ENCODE assay signal across 11 cellular contexts in genomic region chr20:63497138-63497945, GRCh38. TPM values are rescaled to one million over a fixed set of nuclear protein-coding genes. Genes with fewer than 3 reads are reported as not detected.
A peak's percentile ranks its signal among the peaks of the same experiment; 100 is the strongest.
DNase-seq lines count a peak whose midpoint lies in the region; ATAC-seq, FAIRE-seq and TF ChIP-seq lines count a peak whose summit lies in the region.
"Had no signal": no experiment of that assay in that cellular context is flagged by ENCODE, and none has a peak within 500 bp of the region (broad histone marks: within the 10 kb centered on the region; RNA-seq: fewer than 3 reads in every experiment).

No MANE protein-coding gene starts in this region.

- peak in 1 of 5 donors; percentile 45 for DNase-seq in CD8-positive, alpha-beta memory T cell
- DNase-seq in PC-9: no peak
- no peak for DNase-seq in cardiac muscle cell (ENCODE audit: low read depth in 1 of 2, low spot score in 1 of 2)
- DNase-seq in stimulated activated naive CD8-positive, alpha-beta T cell treated with anti-CD3 and anti-CD28 coated beads, Interleukin-15, amount 100 ng/mL, for 72 hours: no peak
- no peak for DNase-seq in NCI-H2196 treated with DMSO at 0.1 percent for 48 hours (lab: John Stamatoyannopoulos, UW; ENCODE audit: unreplicated experiment)
- no peak for DNase-seq in activated CD8-positive, alpha-beta T cell treated with anti-CD3 and anti-CD28 coated beads, Interleukin-2, amount 10 ng/mL, durations not matched to agents 7 days and 5 days
- DNase-seq in urothelium cell line (ENCODE audit: low spot score): no peak
- DNase-seq: NCI-H2227 treated with DMSO at 0.1 percent for 48 hours had no signal

- TSS peak; percentile 65 for BruUV-seq in PC-9 (replicated peaks; lab: Mats Ljungman, UMichigan)

- CTCF ChIA-PET in CD8-positive, alpha-beta memory T cell (lab: Charles Lee): interaction anchor here (0.9 to 2.4 kb wide), 16 partner anchors 11 to 582 kb away, joined by 3 to 20 read pairs (median 4); partner anchors contain the start of genes OPRL1, PPDPF, PTK6 and RGS19
- CTCF ChIA-PET in PC-9 (lab: Charles Lee): no interaction called here
- CTCF ChIA-PET in activated CD8-positive, alpha-beta T cell treated with anti-CD3 and anti-CD28 coated beads, Interleukin-2, amount 10 ng/mL, durations not matched to agents 7 days and 5 days (lab: Charles Lee): interaction anchor here (1.0 to 2.1 kb wide), 10 partner anchors 13 to 145 kb away, joined by 3 to 13 read pairs (median 6); partner anchors contain the start of genes PPDPF and PTK6

- H3K36me3 Mint-ChIP-seq in CD8-positive, alpha-beta memory T cell: no peaks in the 10 kb centered on the region
- no peaks in the 10 kb centered on the region for H3K36me3 Mint-ChIP-seq in activated CD8-positive, alpha-beta T cell treated with anti-CD3 and anti-CD28 coated beads, Interleukin-2, amount 10 ng/mL, durations not matched to agents 7 days and 5 days (ENCODE audit: low read depth)

- H3K4me3 ChIP-seq in CD8-positive, alpha-beta memory T cell (ENCODE audit: low read length): no peak overlapping the region
- H3K4me3 ChIP-seq in PC-9: peak overlapping the region; percentile 29; the same call in 1 of the 2 replicates
- H3K4me3 ChIP-seq in cardiac muscle cell: peak overlapping the region; percentile 92
- H3K4me3 ChIP-seq in parathyroid adenoma (ENCODE audit: low read depth, low read length): peak overlapping the region; percentile 55

- H3K9ac ChIP-seq in parathyroid adenoma: no peak overlapping the region

- H3K4me3 Mint-ChIP-seq in CD8-positive, alpha-beta memory T cell: peak overlapping the region in 4 of 7 donors; percentile 20 to 68 (median 39)
- H3K4me3 Mint-ChIP-seq in stimulated activated naive CD8-positive, alpha-beta T cell treated with anti-CD3 and anti-CD28 coated beads, Interleukin-15, amount 100 ng/mL, for 72 hours: peak overlapping the region in 1 of 2 donors; percentile 18
- no peak overlapping the region for H3K4me3 Mint-ChIP-seq in activated CD8-positive, alpha-beta T cell treated with anti-CD3 and anti-CD28 coated beads, Interleukin-2, amount 10 ng/mL, durations not matched to agents 7 days and 5 days

- intact Hi-C loops in PC-9 (cut with micrococcal nuclease; ENCODE audit: unreplicated experiment): loop anchor here (10.0 kb wide), 1 partner anchor 53 kb away; no protein-coding TSS in a partner anchor

- H4K20me1 ChIP-seq in PC-9 (ENCODE audit: insufficient read depth): peaks cover 3% of the 10 kb centered on the region; the same call in 1 of the 2 replicates

- H3K9me3 ChIP-seq in CD8-positive, alpha-beta memory T cell (ENCODE audit: low read length): no peaks in the 10 kb centered on the region
- H3K9me3 ChIP-seq in PC-9 (ENCODE audit: insufficient read depth, low read depth): no peaks in the 10 kb centered on the region
- H3K9me3 ChIP-seq in cardiac muscle cell (ENCODE audit: low read depth): no peaks in the 10 kb centered on the region
- H3K9me3 ChIP-seq in parathyroid adenoma (ENCODE audit: control insufficient read depth, low read length): no peaks in the 10 kb centered on the region

- H3K4me2 ChIP-seq in PC-9 (peak overlapping the region; percentile 51), parathyroid adenoma (ENCODE audit: low read length) (peak overlapping the region; percentile 79)

- peaks cover 8% of the 10 kb centered on the region for H3K4me1 ChIP-seq in CD8-positive, alpha-beta memory T cell (ENCODE audit: insufficient read depth, low read length)
- no peaks in the 10 kb centered on the region for H3K4me1 ChIP-seq in PC-9 (replicated peaks; ENCODE audit: insufficient read depth)
- H3K4me1 ChIP-seq in cardiac muscle cell (ENCODE audit: low read depth): peaks cover 46% of the 10 kb centered on the region
- peaks cover 3% of the 10 kb centered on the region for H3K4me1 ChIP-seq in parathyroid adenoma

- TF ChIP-seq CTCF in PC-9 (conservative IDR thresholded peaks at IDR 0.05) (no peak), cardiac muscle cell (IDR thresholded peaks at IDR 0.05; ENCODE audit: low read depth, low read length) (no peak), parathyroid adenoma (IDR thresholded peaks at IDR 0.05) (no peak)

- FAIRE-seq in urothelium cell line (lab: Jason Lieb, UNC): no peak
- FAIRE-seq: islet of Langerhans had no signal

- H3K36me3 ChIP-seq in CD8-positive, alpha-beta memory T cell (ENCODE audit: insufficient read depth, low read length): no peaks in the 10 kb centered on the region
- H3K36me3 ChIP-seq in PC-9 (ENCODE audit: low read depth) (no peaks in the 10 kb centered on the region), cardiac muscle cell (peaks cover 33% of the 10 kb centered on the region), parathyroid adenoma (ENCODE audit: control insufficient read depth, insufficient read depth, low read length) (no peaks in the 10 kb centered on the region)

- H3K27me3 ChIP-seq in CD8-positive, alpha-beta memory T cell (ENCODE audit: insufficient read depth, low read length, poor library complexity, severe bottlenecking): peaks cover 11% of the 10 kb centered on the region
- H3K27me3 ChIP-seq in PC-9 (ENCODE audit: insufficient read depth, low read depth) (peaks cover 24% of the 10 kb centered on the region), cardiac muscle cell (no peaks in the 10 kb centered on the region), parathyroid adenoma (ENCODE audit: control insufficient read depth, insufficient read depth, low read length) (no peaks in the 10 kb centered on the region)

- no peak for ATAC-seq in stimulated activated naive CD8-positive, alpha-beta T cell treated with anti-CD3 and anti-CD28 coated beads, Interleukin-15, amount 100 ng/mL, for 72 hours
- ATAC-seq in activated CD8-positive, alpha-beta T cell treated with anti-CD3 and anti-CD28 coated beads, Interleukin-2, amount 10 ng/mL, durations not matched to agents 7 days and 5 days: no peak

- no peaks in the 10 kb centered on the region for H3K79me2 ChIP-seq in PC-9 (ENCODE audit: low read depth)
- no peaks in the 10 kb centered on the region for H3K79me2 ChIP-seq in parathyroid adenoma

- H3K9me3 Mint-ChIP-seq in CD8-positive, alpha-beta memory T cell: no peaks in the 10 kb centered on the region
- peaks cover 3 to 4% of the 10 kb centered on the region in 2 donors for H3K9me3 Mint-ChIP-seq in stimulated activated naive CD8-positive, alpha-beta T cell treated with anti-CD3 and anti-CD28 coated beads, Interleukin-15, amount 100 ng/mL, for 72 hours
- H3K9me3 Mint-ChIP-seq in activated CD8-positive, alpha-beta T cell treated with anti-CD3 and anti-CD28 coated beads, Interleukin-2, amount 10 ng/mL, durations not matched to agents 7 days and 5 days (ENCODE audit: insufficient read depth): no peaks in the 10 kb centered on the region

- POLR2A ChIA-PET in CD8-positive, alpha-beta memory T cell (lab: Charles Lee): interaction anchor here (1.4 kb wide), 1 partner anchor 23 kb away, joined by 8 read pairs; the partner anchor contains the start of gene PPDPF
- POLR2A ChIA-PET in PC-9 (lab: Charles Lee; ENCODE audit: unreplicated experiment): interaction anchor here (0.7 kb wide), 1 partner anchor 38 kb away, joined by 3 read pairs; no protein-coding TSS in a partner anchor
- POLR2A ChIA-PET in activated CD8-positive, alpha-beta T cell treated with anti-CD3 and anti-CD28 coated beads, Interleukin-2, amount 10 ng/mL, durations not matched to agents 7 days and 5 days (lab: Charles Lee): interaction anchor here (0.6 to 1.6 kb wide), 3 partner anchors 24 to 266 kb away, joined by 3 to 11 read pairs (median 3); partner anchors contain the start of gene PPDPF

- H3K27ac ChIP-seq in CD8-positive, alpha-beta memory T cell (ENCODE audit: low read depth, low read length): no peak overlapping the region
- H3K27ac ChIP-seq in PC-9 (no peak overlapping the region), cardiac muscle cell (peak overlapping the region; percentile 15), parathyroid adenoma (no peak overlapping the region)

- no peaks in the 10 kb centered on the region for H3K9me2 ChIP-seq in PC-9 (ENCODE audit: insufficient read depth)

- H3K4me1 Mint-ChIP-seq in CD8-positive, alpha-beta memory T cell: peaks cover 0 to 14% (median 2%) of the 10 kb centered on the region in 3 donors
- peaks cover 24% of the 10 kb centered on the region for H3K4me1 Mint-ChIP-seq in stimulated activated naive CD8-positive, alpha-beta T cell treated with anti-CD3 and anti-CD28 coated beads, Interleukin-15, amount 100 ng/mL, for 72 hours
- H3K4me1 Mint-ChIP-seq in activated CD8-positive, alpha-beta T cell treated with anti-CD3 and anti-CD28 coated beads, Interleukin-2, amount 10 ng/mL, durations not matched to agents 7 days and 5 days (ENCODE audit: low read depth): peaks cover 8% of the 10 kb centered on the region

- peaks cover 9% of the 10 kb centered on the region in 2 donors for H3K27me3 Mint-ChIP-seq in CD8-positive, alpha-beta memory T cell
- H3K27me3 Mint-ChIP-seq in stimulated activated naive CD8-positive, alpha-beta T cell treated with anti-CD3 and anti-CD28 coated beads, Interleukin-15, amount 100 ng/mL, for 72 hours: peaks cover 54% of the 10 kb centered on the region
- H3K27me3 Mint-ChIP-seq in activated CD8-positive, alpha-beta T cell treated with anti-CD3 and anti-CD28 coated beads, Interleukin-2, amount 10 ng/mL, durations not matched to agents 7 days and 5 days (ENCODE audit: low read depth): peaks cover 24% of the 10 kb centered on the region

- peaks cover 9% of the 10 kb centered on the region for H3F3A ChIP-seq in PC-9 (ENCODE audit: insufficient read depth, low read depth)

- H2AFZ ChIP-seq in PC-9: no peak overlapping the region
- no peak overlapping the region for H2AFZ ChIP-seq in parathyroid adenoma

- H3K27ac Mint-ChIP-seq in CD8-positive, alpha-beta memory T cell: no peak overlapping the region
- no peak overlapping the region for H3K27ac Mint-ChIP-seq in stimulated activated naive CD8-positive, alpha-beta T cell treated with anti-CD3 and anti-CD28 coated beads, Interleukin-15, amount 100 ng/mL, for 72 hours
- no peak overlapping the region for H3K27ac Mint-ChIP-seq in activated CD8-positive, alpha-beta T cell treated with anti-CD3 and anti-CD28 coated beads, Interleukin-2, amount 10 ng/mL, durations not matched to agents 7 days and 5 days

RNA-seq across cellular contexts. Expression of gene EEF1A2, which starts 1.5 kb away (rescaled TPM):
- under 1 TPM in 1 of 2 experiments, not detected in 1; 0.20 TPM for total RNA-seq in CD8-positive, alpha-beta memory T cell
- 0.17 TPM for polyA plus RNA-seq in CD8-positive, alpha-beta memory T cell
- total RNA-seq in PC-9 (2021) (75.2 and 90.2 TPM in 2 replicates), cardiac muscle cell (1,016 and 1,067 TPM in 2 replicates)
- polyA plus RNA-seq in cardiac muscle cell: 309 and 337 TPM in 2 replicates
- not detected for total RNA-seq in activated CD8-positive, alpha-beta T cell treated with anti-CD3 and anti-CD28 coated beads, Interleukin-2, amount 10 ng/mL, durations not matched to agents 7 days and 5 days

RNA-seq across cellular contexts. Expression of gene PPDPF, which starts 23.2 kb away (rescaled TPM):
- 100 to 1,000 TPM; 207 to 218 TPM for total RNA-seq in CD8-positive, alpha-beta memory T cell
- 137 TPM for polyA plus RNA-seq in CD8-positive, alpha-beta memory T cell
- total RNA-seq in PC-9 (2021): 243 and 253 TPM in 2 replicates
- 248 and 265 TPM in 2 replicates for total RNA-seq in cardiac muscle cell
- 368 and 463 TPM in 2 replicates for polyA plus RNA-seq in cardiac muscle cell
- 100 to 1,000 TPM; 292 to 296 TPM for total RNA-seq in activated CD8-positive, alpha-beta T cell treated with anti-CD3 and anti-CD28 coated beads, Interleukin-2, amount 10 ng/mL, durations not matched to agents 7 days and 5 days

RNA-seq across cellular contexts. Expression of gene KCNQ2, which starts 24.9 kb away (rescaled TPM):
- not detected for total RNA-seq in CD8-positive, alpha-beta memory T cell
- polyA plus RNA-seq in CD8-positive, alpha-beta memory T cell: not detected
- total RNA-seq in PC-9 (2021) (0.30 TPM in 1 of 2 replicates, not detected in the other), cardiac muscle cell (13.7 and 18.0 TPM in 2 replicates)
- polyA plus RNA-seq in cardiac muscle cell: 17.3 and 18.6 TPM in 2 replicates
- total RNA-seq in activated CD8-positive, alpha-beta T cell treated with anti-CD3 and anti-CD28 coated beads, Interleukin-2, amount 10 ng/mL, durations not matched to agents 7 days and 5 days: not detected

RNA-seq across cellular contexts. Expression of gene PTK6, which starts 39.8 kb away (rescaled TPM):
- total RNA-seq in CD8-positive, alpha-beta memory T cell: under 1 TPM; 0.18 to 0.31 TPM
- polyA plus RNA-seq in CD8-positive, alpha-beta memory T cell: 0.16 TPM
- total RNA-seq in PC-9 (2021) (12.9 and 13.3 TPM in 2 replicates), cardiac muscle cell (not detected in 2 replicates)
- 0.30 and 0.38 TPM in 2 replicates for polyA plus RNA-seq in cardiac muscle cell
- under 1 TPM in 1 of 2 experiments, not detected in 1; 0.34 TPM for total RNA-seq in activated CD8-positive, alpha-beta T cell treated with anti-CD3 and anti-CD28 coated beads, Interleukin-2, amount 10 ng/mL, durations not matched to agents 7 days and 5 days

RNA-seq across cellular contexts. Expression of gene SRMS, which starts 50.2 kb away (rescaled TPM):
- total RNA-seq in CD8-positive, alpha-beta memory T cell: not detected
- polyA plus RNA-seq in CD8-positive, alpha-beta memory T cell: not detected
- total RNA-seq in PC-9 (2021) (1.2 TPM in 2 replicates), cardiac muscle cell (not detected in 2 replicates)
- not detected in 2 replicates for polyA plus RNA-seq in cardiac muscle cell
- total RNA-seq in activated CD8-positive, alpha-beta T cell treated with anti-CD3 and anti-CD28 coated beads, Interleukin-2, amount 10 ng/mL, durations not matched to agents 7 days and 5 days: not detected
- total RNA-seq: T-helper 2 cell treated with Interferon-gamma antibody and Interleukin-4, amounts not matched to agents 100 ng/mL and 5 ng/mL, for 36 hours had no signal

Comparison
In these comparisons a context has a peak if more than half of its experiments do, and no peak if none do; other contexts are left out.
1. RNA of gene EEF1A2, which starts 1.5 kb away (total RNA-seq): 1,016 to 1,067 TPM in cardiac muscle cell and 75.2 to 90.2 TPM in PC-9; not detected in activated CD8-positive, alpha-beta T cell treated with anti-CD3 and anti-CD28 coated beads, Interleukin-2, amount 10 ng/mL, durations not matched to agents 7 days and 5 days and 0.20 TPM in CD8-positive, alpha-beta memory T cell; every median in the first group is over 10 times any median in the second.
2. RNA of gene KCNQ2, which starts 24.9 kb away (total RNA-seq): 13.7 to 18.0 TPM in cardiac muscle cell; not detected in CD8-positive, alpha-beta memory T cell, not detected in activated CD8-positive, alpha-beta T cell treated with anti-CD3 and anti-CD28 coated beads, Interleukin-2, amount 10 ng/mL, durations not matched to agents 7 days and 5 days and 0.30 TPM in PC-9; every median in the first group is over 10 times any median in the second.